In the genomic region with DNA sequence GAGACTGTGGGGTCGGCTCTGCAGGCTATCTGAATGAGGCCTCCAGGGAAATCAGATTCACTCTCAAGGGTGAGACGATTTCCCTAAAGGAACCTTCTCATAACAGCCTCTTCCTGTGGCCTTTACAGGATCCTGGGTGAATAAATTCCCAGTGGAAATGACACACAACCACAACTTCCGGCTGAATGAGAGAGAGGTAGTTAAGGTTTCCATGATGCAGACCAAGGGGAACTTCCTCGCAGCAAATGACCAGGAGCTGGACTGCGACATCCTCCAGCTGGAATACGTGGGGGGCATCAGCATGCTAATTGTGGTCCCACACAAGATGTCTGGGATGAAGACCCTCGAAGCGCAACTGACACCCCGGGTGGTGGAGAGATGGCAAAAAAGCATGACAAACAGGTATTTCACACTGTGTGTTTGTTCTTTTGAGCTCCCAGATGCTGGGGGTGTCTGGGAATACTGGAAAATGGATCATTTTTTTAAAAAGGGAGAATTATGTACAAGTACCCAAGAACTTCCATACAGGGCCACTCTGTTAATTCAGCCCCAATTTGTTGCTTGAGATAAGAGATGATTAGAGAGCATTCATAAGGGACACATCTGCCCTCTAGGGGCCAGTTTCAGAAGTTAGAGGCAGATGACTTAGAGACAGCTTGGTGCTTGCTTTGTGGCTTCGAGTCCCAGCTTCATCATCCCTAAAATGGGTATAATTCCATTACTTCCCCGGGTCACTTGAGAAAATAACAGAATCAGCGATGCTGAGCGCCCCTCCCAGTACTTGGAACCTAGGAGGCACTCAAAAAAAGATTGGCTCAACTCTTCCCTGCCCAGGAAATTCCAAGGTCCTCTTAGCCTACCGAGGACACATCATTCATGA, we compare ENCODE assay signal across 1 cellular context.
TF ChIP-seq lines count a peak whose summit lies in the region.

No MANE protein-coding gene starts in this region.

TF ChIP-seq in K562, 482 proteins besides CTCF, POLR2A, EP300 and RAD21 (continued from another document and continues in another):
- TF ChIP-seq, protein P1, sequence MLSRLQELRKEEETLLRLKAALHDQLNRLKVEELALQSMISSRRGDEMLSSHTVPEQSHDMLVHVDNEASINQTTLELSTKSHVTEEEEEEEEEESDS (CRISPR knock-in tag; IDR thresholded peaks at IDR 0.05): no peak
- no peak for TF ChIP-seq ARID1B (IDR thresholded peaks at IDR 0.05)
- no peak for TF ChIP-seq TAL1 (IDR thresholded peaks at IDR 0.05)
- no peak for TF ChIP-seq TFAM (CRISPR knock-in tag; conservative IDR thresholded peaks at IDR 0.05)
- no peak for TF ChIP-seq NUFIP1 (IDR thresholded peaks at IDR 0.05; ENCODE audit: partially characterized antibody)
- TF ChIP-seq ZNF696 (CRISPR knock-in tag; conservative IDR thresholded peaks at IDR 0.05): no peak
- no peak for TF ChIP-seq EGR1 (conservative IDR thresholded peaks at IDR 0.05)
- TF ChIP-seq, protein P2, sequence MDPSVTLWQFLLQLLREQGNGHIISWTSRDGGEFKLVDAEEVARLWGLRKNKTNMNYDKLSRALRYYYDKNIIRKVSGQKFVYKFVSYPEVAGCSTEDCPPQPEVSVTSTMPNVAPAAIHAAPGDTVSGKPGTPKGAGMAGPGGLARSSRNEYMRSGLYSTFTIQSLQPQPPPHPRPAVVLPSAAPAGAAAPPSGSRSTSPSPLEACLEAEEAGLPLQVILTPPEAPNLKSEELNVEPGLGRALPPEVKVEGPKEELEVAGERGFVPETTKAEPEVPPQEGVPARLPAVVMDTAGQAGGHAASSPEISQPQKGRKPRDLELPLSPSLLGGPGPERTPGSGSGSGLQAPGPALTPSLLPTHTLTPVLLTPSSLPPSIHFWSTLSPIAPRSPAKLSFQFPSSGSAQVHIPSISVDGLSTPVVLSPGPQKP (CRISPR knock-in tag; IDR thresholded peaks at IDR 0.05): no peak
- no peak for TF ChIP-seq CBFA2T2 (conservative IDR thresholded peaks at IDR 0.05)
- TF ChIP-seq RBM14 (IDR thresholded peaks at IDR 0.05; ENCODE audit: borderline replicate concordance, insufficient read depth, low read depth, low read length): no peak
- TF ChIP-seq, protein P3, sequence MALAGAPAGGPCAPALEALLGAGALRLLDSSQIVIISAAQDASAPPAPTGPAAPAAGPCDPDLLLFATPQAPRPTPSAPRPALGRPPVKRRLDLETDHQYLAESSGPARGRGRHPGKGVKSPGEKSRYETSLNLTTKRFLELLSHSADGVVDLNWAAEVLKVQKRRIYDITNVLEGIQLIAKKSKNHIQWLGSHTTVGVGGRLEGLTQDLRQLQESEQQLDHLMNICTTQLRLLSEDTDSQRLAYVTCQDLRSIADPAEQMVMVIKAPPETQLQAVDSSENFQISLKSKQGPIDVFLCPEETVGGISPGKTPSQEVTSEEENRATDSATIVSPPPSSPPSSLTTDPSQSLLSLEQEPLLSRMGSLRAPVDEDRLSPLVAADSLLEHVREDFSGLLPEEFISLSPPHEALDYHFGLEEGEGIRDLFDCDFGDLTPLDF (CRISPR knock-in tag; IDR thresholded peaks at IDR 0.05): peak; percentile 65
- no peak for TF ChIP-seq ZNF316 (IDR thresholded peaks at IDR 0.05)
- no peak for TF ChIP-seq CBX1 (IDR thresholded peaks at IDR 0.05; ENCODE audit: low read depth)
- TF ChIP-seq PCBP2 (IDR thresholded peaks at IDR 0.05; ENCODE audit: low read depth, low read length, poor library complexity, severe bottlenecking): no peak
- TF ChIP-seq CSDE1 (IDR thresholded peaks at IDR 0.05): no peak
- no peak for TF ChIP-seq ESRRA (IDR thresholded peaks at IDR 0.05; ENCODE audit: borderline replicate concordance, low read depth)
- no peak for TF ChIP-seq THRAP3 (IDR thresholded peaks at IDR 0.05; ENCODE audit: borderline replicate concordance)
- TF ChIP-seq ZBTB17 (CRISPR knock-in tag; IDR thresholded peaks at IDR 0.05): peak; percentile 61
- TF ChIP-seq HDGF (IDR thresholded peaks at IDR 0.05): no peak
- TF ChIP-seq TAF7 (tag; IDR thresholded peaks at IDR 0.05): no peak
- TF ChIP-seq CBX8 (IDR thresholded peaks at IDR 0.05; ENCODE audit: borderline replicate concordance, extremely low read depth, low read depth, low read length, poor library complexity, severe bottlenecking): no peak
- no peak for TF ChIP-seq HLTF (IDR thresholded peaks at IDR 0.05)
- TF ChIP-seq, protein P4, sequence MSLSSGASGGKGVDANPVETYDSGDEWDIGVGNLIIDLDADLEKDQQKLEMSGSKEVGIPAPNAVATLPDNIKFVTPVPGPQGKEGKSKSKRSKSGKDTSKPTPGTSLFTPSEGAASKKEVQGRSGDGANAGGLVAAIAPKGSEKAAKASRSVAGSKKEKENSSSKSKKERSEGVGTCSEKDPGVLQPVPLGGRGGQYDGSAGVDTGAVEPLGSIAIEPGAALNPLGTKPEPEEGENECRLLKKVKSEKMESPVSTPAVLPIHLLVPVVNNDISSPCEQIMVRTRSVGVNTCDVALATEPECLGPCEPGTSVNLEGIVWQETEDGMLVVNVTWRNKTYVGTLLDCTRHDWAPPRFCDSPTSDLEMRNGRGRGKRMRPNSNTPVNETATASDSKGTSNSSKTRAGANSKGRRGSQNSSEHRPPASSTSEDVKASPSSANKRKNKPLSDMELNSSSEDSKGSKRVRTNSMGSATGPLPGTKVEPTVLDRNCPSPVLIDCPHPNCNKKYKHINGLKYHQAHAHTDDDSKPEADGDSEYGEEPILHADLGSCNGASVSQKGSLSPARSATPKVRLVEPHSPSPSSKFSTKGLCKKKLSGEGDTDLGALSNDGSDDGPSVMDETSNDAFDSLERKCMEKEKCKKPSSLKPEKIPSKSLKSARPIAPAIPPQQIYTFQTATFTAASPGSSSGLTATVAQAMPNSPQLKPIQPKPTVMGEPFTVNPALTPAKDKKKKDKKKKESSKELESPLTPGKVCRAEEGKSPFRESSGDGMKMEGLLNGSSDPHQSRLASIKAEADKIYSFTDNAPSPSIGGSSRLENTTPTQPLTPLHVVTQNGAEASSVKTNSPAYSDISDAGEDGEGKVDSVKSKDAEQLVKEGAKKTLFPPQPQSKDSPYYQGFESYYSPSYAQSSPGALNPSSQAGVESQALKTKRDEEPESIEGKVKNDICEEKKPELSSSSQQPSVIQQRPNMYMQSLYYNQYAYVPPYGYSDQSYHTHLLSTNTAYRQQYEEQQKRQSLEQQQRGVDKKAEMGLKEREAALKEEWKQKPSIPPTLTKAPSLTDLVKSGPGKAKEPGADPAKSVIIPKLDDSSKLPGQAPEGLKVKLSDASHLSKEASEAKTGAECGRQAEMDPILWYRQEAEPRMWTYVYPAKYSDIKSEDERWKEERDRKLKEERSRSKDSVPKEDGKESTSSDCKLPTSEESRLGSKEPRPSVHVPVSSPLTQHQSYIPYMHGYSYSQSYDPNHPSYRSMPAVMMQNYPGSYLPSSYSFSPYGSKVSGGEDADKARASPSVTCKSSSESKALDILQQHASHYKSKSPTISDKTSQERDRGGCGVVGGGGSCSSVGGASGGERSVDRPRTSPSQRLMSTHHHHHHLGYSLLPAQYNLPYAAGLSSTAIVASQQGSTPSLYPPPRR (CRISPR knock-in tag; IDR thresholded peaks at IDR 0.05; ENCODE audit: borderline replicate concordance): no peak
- TF ChIP-seq ZNF79 (CRISPR knock-in tag; IDR thresholded peaks at IDR 0.05; ENCODE audit: low read depth): no peak
- 0 out of 2 replicates have a peak, but pooled peaks have one; percentile 12 for TF ChIP-seq ZNF133 (CRISPR knock-in tag; IDR thresholded peaks at IDR 0.05)
- TF ChIP-seq, protein P5, sequence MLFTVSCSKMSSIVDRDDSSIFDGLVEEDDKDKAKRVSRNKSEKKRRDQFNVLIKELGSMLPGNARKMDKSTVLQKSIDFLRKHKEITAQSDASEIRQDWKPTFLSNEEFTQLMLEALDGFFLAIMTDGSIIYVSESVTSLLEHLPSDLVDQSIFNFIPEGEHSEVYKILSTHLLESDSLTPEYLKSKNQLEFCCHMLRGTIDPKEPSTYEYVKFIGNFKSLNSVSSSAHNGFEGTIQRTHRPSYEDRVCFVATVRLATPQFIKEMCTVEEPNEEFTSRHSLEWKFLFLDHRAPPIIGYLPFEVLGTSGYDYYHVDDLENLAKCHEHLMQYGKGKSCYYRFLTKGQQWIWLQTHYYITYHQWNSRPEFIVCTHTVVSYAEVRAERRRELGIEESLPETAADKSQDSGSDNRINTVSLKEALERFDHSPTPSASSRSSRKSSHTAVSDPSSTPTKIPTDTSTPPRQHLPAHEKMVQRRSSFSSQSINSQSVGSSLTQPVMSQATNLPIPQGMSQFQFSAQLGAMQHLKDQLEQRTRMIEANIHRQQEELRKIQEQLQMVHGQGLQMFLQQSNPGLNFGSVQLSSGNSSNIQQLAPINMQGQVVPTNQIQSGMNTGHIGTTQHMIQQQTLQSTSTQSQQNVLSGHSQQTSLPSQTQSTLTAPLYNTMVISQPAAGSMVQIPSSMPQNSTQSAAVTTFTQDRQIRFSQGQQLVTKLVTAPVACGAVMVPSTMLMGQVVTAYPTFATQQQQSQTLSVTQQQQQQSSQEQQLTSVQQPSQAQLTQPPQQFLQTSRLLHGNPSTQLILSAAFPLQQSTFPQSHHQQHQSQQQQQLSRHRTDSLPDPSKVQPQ (CRISPR knock-in tag; IDR thresholded peaks at IDR 0.05; ENCODE audit: borderline replicate concordance): 0 out of 2 replicates have a peak, but pooled peaks have one; percentile 7
- TF ChIP-seq MCM2 (IDR thresholded peaks at IDR 0.05; ENCODE audit: low read depth): no peak
- TF ChIP-seq, protein P6, sequence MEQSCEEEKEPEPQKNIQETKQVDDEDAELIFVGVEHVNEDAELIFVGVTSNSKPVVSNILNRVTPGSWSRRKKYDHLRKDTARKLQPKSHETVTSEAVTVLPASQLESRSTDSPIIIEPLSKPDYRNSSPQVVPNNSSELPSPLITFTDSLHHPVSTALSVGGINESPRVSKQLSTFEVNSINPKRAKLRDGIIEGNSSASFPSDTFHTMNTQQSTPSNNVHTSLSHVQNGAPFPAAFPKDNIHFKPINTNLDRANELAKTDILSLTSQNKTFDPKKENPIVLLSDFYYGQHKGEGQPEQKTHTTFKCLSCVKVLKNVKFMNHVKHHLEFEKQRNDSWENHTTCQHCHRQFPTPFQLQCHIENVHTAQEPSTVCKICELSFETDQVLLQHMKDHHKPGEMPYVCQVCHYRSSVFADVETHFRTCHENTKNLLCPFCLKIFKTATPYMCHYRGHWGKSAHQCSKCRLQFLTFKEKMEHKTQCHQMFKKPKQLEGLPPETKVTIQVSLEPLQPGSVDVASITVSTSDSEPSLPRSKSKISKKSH (CRISPR knock-in tag; IDR thresholded peaks at IDR 0.05): no peak
- TF ChIP-seq, protein P7, sequence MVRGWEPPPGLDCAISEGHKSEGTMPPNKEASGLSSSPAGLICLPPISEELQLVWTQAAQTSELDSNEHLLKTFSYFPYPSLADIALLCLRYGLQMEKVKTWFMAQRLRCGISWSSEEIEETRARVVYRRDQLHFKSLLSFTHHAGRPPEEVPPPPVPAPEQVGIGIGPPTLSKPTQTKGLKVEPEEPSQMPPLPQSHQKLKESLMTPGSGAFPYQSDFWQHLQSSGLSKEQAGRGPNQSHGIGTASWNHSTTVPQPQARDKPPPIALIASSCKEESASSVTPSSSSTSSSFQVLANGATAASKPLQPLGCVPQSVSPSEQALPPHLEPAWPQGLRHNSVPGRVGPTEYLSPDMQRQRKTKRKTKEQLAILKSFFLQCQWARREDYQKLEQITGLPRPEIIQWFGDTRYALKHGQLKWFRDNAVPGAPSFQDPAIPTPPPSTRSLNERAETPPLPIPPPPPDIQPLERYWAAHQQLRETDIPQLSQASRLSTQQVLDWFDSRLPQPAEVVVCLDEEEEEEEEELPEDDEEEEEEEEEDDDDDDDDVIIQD (CRISPR knock-in tag; IDR thresholded peaks at IDR 0.05): no peak
- TF ChIP-seq, protein P8, sequence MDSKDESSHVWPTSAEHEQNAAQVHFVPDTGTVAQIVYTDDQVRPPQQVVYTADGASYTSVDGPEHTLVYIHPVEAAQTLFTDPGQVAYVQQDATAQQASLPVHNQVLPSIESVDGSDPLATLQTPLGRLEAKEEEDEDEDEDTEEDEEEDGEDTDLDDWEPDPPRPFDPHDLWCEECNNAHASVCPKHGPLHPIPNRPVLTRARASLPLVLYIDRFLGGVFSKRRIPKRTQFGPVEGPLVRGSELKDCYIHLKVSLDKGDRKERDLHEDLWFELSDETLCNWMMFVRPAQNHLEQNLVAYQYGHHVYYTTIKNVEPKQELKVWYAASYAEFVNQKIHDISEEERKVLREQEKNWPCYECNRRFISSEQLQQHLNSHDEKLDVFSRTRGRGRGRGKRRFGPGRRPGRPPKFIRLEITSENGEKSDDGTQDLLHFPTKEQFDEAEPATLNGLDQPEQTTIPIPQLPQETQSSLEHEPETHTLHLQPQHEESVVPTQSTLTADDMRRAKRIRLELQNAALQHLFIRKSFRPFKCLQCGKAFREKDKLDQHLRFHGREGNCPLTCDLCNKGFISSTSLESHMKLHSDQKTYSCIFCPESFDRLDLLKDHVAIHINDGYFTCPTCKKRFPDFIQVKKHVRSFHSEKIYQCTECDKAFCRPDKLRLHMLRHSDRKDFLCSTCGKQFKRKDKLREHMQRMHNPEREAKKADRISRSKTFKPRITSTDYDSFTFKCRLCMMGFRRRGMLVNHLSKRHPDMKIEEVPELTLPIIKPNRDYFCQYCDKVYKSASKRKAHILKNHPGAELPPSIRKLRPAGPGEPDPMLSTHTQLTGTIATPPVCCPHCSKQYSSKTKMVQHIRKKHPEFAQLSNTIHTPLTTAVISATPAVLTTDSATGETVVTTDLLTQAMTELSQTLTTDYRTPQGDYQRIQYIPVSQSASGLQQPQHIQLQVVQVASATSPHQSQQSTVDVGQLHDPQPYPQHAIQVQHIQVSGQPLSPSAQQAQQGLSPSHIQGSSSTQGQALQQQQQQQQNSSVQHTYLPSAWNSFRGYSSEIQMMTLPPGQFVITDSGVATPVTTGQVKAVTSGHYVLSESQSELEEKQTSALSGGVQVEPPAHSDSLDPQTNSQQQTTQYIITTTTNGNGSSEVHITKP (IDR thresholded peaks at IDR 0.05; ENCODE audit: partially characterized antibody): no peak
- no peak for TF ChIP-seq MCM5 (IDR thresholded peaks at IDR 0.05; ENCODE audit: low read depth)
- TF ChIP-seq, protein P9, sequence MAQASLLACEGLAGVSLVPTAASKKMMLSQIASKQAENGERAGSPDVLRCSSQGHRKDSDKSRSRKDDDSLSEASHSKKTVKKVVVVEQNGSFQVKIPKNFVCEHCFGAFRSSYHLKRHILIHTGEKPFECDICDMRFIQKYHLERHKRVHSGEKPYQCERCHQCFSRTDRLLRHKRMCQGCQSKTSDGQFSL (CRISPR knock-in tag; IDR thresholded peaks at IDR 0.05): no peak
- TF ChIP-seq, protein P9 (tag; IDR thresholded peaks at IDR 0.05): 0 out of 4 replicates have a peak, but pooled peaks of 1 of the 2 experiments have one; percentile 21
- no peak for TF ChIP-seq EP400 (IDR thresholded peaks at IDR 0.05)
